In the genomic region with DNA sequence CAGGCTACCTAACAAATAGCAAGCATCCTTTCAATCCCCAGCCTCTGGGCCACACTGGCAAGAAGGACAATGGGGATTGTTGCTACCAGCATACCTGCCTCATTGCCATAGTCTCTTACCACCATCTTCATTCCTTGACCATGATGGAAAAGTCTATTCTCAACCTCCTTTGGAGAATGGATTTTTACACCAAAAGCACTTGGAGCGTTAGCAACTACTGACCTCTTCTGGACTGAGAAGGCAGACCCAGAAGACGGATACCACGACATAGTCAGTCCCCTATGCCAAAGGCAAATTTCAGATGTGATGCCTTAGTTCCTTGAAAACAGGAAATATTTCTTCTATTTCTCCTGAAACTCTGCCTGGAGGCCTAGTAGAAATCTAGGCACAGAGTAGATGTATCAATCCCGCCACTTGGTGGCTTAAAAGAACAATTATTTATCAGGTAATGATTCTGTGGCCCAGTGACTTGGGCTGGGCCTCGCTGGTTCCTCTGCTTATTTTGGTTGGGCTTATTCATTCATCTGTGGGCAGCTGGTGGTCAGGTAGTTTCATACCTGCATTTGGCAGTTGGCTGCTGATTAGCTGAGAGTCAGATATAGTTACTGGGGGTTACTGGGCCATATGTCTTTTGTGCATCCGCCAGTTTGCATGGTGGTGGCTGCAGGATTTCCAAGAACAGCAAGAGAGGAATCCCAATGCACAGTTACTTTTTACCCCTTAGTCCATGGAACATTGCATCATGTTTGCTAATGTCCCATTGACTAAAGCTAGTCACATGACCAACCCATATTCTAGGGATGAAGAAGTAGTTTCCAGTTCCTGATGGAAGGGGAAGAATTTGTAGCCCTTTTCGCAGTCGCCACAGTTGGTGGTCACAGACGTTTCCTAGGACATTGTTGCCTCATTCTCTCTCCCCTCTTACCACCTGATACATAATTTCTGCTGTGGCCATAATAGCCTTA, we compare ENCODE assay signal across 11 cellular contexts.
DNase-seq lines count a peak whose midpoint lies in the region; ATAC-seq, FAIRE-seq and TF ChIP-seq lines count a peak whose summit lies in the region.
"Had no signal": no experiment of that assay in that cellular context is flagged by ENCODE, and none has a peak within 500 bp of the region (broad histone marks: within the 10 kb centered on the region; RNA-seq: fewer than 3 reads in every experiment).

No MANE protein-coding gene starts in this region.

- H3K9me3 Mint-ChIP-seq in activated T-cell treated with anti-CD3 and anti-CD28 coated beads, Interleukin-2, amount 50 U/mL, for 4 hours, result peaks cover 12% of the 10 kb centered on the region

- intact Hi-C loops in cardiac septum (cut with DNase I), result no loop called here
- intact Hi-C loops in PC-9 (cut with micrococcal nuclease; ENCODE audit: unreplicated experiment), result no loop called here

- peak; percentile 14 to 37 for DNase-seq in cardiac muscle cell (ENCODE audit: low read depth in 1 of 2, low spot score in 1 of 2)
- no peak for DNase-seq in cardiac septum (ENCODE audit: low spot score)
- no peak for DNase-seq in PC-9
- DNase-seq in globus pallidus (ENCODE audit: low spot score), result peak; percentile 46
- DNase-seq in urothelium cell line (ENCODE audit: low spot score), result peak; percentile 32
- DNase-seq in NCI-H748 (lab: John Stamatoyannopoulos, UW; ENCODE audit: unreplicated experiment), result no peak
- no peak for DNase-seq in activated T-cell treated with anti-CD3 and anti-CD28 coated beads, Interleukin-2, amount 50 U/mL, for 4 hours
- DNase-seq: aorta, NCI-H510A had no signal

- H2AFZ ChIP-seq in PC-9, result no peak overlapping the region

- H3K4me1 Mint-ChIP-seq in activated T-cell treated with anti-CD3 and anti-CD28 coated beads, Interleukin-2, amount 50 U/mL, for 4 hours (ENCODE audit: low read depth), result no peaks in the 10 kb centered on the region

- no peak overlapping the region for H3K4me3 ChIP-seq in cardiac muscle cell
- no peak overlapping the region for H3K4me3 ChIP-seq in PC-9

- no peak overlapping the region for H3K4me3 Mint-ChIP-seq in activated T-cell treated with anti-CD3 and anti-CD28 coated beads, Interleukin-2, amount 50 U/mL, for 4 hours

- no peak for ATAC-seq in HG03108 (IDR thresholded peaks at IDR 0.05; ENCODE audit: unreplicated experiment)
- ATAC-seq in activated T-cell treated with anti-CD3 and anti-CD28 coated beads, Interleukin-2, amount 50 U/mL, for 4 hours, result no peak

- H3K4me1 ChIP-seq in cardiac muscle cell (ENCODE audit: low read depth), result no peaks in the 10 kb centered on the region
- H3K4me1 ChIP-seq in PC-9 (replicated peaks; ENCODE audit: insufficient read depth), result no peaks in the 10 kb centered on the region

- H3K27me3 Mint-ChIP-seq in activated T-cell treated with anti-CD3 and anti-CD28 coated beads, Interleukin-2, amount 50 U/mL, for 4 hours (ENCODE audit: low read depth), result peaks cover 8% of the 10 kb centered on the region

- H3K27ac ChIP-seq in cardiac muscle cell (no peak overlapping the region), PC-9 (no peak overlapping the region)

- FAIRE-seq in urothelium cell line (lab: Jason Lieb, UNC), result no peak
- FAIRE-seq: G401.6 had no signal

- no peaks in the 10 kb centered on the region for H4K20me1 ChIP-seq in PC-9 (ENCODE audit: insufficient read depth)

- POLR2A ChIA-PET in PC-9 (lab: Charles Lee; ENCODE audit: unreplicated experiment), result interaction anchor here (0.6 kb wide), 1 partner anchor 51 kb away, joined by 5 read pairs; no protein-coding TSS in a partner anchor

- no peaks in the 10 kb centered on the region for H3F3A ChIP-seq in PC-9 (ENCODE audit: insufficient read depth, low read depth)

- H3K36me3 Mint-ChIP-seq in activated T-cell treated with anti-CD3 and anti-CD28 coated beads, Interleukin-2, amount 50 U/mL, for 4 hours (ENCODE audit: insufficient read depth), result no peaks in the 10 kb centered on the region

- H3K9me3 ChIP-seq in cardiac muscle cell (ENCODE audit: low read depth) (no peaks in the 10 kb centered on the region), PC-9 (ENCODE audit: insufficient read depth, low read depth) (no peaks in the 10 kb centered on the region)

- TF ChIP-seq CTCF in cardiac muscle cell (IDR thresholded peaks at IDR 0.05; ENCODE audit: low read depth, low read length) (peak; percentile 38), PC-9 (conservative IDR thresholded peaks at IDR 0.05) (peak; percentile 48; the same call in 1 of the 2 replicates)

- H3K79me2 ChIP-seq in PC-9 (ENCODE audit: low read depth), result no peaks in the 10 kb centered on the region

- peaks cover 6% of the 10 kb centered on the region for H3K27me3 ChIP-seq in cardiac muscle cell
- H3K27me3 ChIP-seq in PC-9 (ENCODE audit: insufficient read depth, low read depth), result peaks cover 50% of the 10 kb centered on the region

- H3K9me2 ChIP-seq in PC-9 (ENCODE audit: insufficient read depth), result no peaks in the 10 kb centered on the region

- no TSS peak for BruUV-seq in PC-9 (replicated peaks; lab: Mats Ljungman, UMichigan)

- H3K36me3 ChIP-seq in cardiac muscle cell (no peaks in the 10 kb centered on the region), PC-9 (ENCODE audit: low read depth) (no peaks in the 10 kb centered on the region)

- CTCF ChIA-PET in PC-9 (lab: Charles Lee), result no interaction called here

- H3K4me2 ChIP-seq in PC-9, result no peak overlapping the region

Comparison
In these comparisons a context has a peak if more than half of its experiments do, and no peak if none do; other contexts are left out.
1. DNase-seq: peak in cardiac muscle cell (2 of 2), globus pallidus (single experiment) and urothelium cell line (single experiment); none in cardiac septum (single experiment), PC-9 (0 of 2), NCI-H748 (single experiment) and activated T-cell treated with anti-CD3 and anti-CD28 coated beads, Interleukin-2, amount 50 U/mL, for 4 hours (single experiment).